In the genomic region with DNA sequence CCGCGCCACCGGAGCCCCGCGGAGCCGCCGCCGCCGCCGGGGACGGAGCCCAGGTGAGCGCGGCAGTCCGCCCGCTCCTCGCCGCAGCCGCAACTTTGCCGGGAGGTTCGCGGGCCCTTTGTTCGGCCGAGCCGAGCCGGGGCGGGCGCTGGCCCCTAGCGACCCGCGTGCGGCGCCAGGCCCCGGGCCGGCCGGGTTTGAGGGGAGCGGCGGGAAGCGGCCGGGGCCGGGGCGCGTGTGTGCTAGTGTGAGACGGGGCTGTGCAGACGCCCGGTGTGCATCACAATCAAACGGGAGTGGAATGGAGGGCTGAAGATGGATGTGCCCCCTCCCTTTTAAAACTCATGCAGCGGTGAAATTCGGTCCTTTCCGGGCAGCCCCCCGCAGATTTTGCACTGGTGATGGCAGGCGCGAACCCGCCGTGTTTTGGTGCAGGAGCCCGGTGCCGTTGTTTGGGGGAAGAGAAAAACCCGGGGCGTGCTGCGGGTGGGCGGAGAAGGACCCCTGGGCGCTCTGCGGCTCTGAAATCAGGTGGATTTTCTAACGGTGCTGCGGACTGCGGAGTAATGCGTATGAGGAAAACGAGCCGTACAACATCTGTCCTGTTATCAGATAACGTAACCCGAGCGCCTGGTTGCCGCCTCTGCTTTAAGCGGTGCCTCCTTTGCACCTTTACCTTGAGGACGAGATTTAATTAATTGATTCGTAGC, we compare ENCODE assay signal across 1 cellular context.
A peak's percentile ranks its signal among the peaks of the same experiment; 100 is the strongest.
TF ChIP-seq lines count a peak whose summit lies in the region.

No MANE protein-coding gene starts in this region.

TF ChIP-seq in HEK293, 187 proteins besides CTCF, POLR2A, EP300 and RAD21 (continued from another document):
- TF ChIP-seq, protein P1, sequence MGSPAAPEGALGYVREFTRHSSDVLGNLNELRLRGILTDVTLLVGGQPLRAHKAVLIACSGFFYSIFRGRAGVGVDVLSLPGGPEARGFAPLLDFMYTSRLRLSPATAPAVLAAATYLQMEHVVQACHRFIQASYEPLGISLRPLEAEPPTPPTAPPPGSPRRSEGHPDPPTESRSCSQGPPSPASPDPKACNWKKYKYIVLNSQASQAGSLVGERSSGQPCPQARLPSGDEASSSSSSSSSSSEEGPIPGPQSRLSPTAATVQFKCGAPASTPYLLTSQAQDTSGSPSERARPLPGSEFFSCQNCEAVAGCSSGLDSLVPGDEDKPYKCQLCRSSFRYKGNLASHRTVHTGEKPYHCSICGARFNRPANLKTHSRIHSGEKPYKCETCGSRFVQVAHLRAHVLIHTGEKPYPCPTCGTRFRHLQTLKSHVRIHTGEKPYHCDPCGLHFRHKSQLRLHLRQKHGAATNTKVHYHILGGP (tag by site-specific recombination; IDR thresholded peaks at IDR 0.05), result no peak
- TF ChIP-seq, protein P2, sequence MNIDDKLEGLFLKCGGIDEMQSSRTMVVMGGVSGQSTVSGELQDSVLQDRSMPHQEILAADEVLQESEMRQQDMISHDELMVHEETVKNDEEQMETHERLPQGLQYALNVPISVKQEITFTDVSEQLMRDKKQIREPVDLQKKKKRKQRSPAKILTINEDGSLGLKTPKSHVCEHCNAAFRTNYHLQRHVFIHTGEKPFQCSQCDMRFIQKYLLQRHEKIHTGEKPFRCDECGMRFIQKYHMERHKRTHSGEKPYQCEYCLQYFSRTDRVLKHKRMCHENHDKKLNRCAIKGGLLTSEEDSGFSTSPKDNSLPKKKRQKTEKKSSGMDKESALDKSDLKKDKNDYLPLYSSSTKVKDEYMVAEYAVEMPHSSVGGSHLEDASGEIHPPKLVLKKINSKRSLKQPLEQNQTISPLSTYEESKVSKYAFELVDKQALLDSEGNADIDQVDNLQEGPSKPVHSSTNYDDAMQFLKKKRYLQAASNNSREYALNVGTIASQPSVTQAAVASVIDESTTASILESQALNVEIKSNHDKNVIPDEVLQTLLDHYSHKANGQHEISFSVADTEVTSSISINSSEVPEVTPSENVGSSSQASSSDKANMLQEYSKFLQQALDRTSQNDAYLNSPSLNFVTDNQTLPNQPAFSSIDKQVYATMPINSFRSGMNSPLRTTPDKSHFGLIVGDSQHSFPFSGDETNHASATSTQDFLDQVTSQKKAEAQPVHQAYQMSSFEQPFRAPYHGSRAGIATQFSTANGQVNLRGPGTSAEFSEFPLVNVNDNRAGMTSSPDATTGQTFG (tag by site-specific recombination; IDR thresholded peaks at IDR 0.05; ENCODE audit: borderline replicate concordance), result no peak
- TF ChIP-seq ZNF600 (tag by site-specific recombination; IDR thresholded peaks at IDR 0.05) (peak; percentile 62), RBAK (tag by site-specific recombination; IDR thresholded peaks at IDR 0.05) (no peak), ZNF473 (tag by site-specific recombination; IDR thresholded peaks at IDR 0.05) (no peak), ZFP3 (tag by site-specific recombination; IDR thresholded peaks at IDR 0.05; ENCODE audit: low read depth) (no peak), SCRT1 (tag by site-specific recombination; IDR thresholded peaks at IDR 0.05; ENCODE audit: borderline replicate concordance) (no peak), ZNF138 (tag by site-specific recombination; IDR thresholded peaks at IDR 0.05; ENCODE audit: borderline replicate concordance) (no peak), ZNF335 (tag by site-specific recombination; conservative IDR thresholded peaks at IDR 0.05) (peak; percentile 81)
- TF ChIP-seq, protein P3, sequence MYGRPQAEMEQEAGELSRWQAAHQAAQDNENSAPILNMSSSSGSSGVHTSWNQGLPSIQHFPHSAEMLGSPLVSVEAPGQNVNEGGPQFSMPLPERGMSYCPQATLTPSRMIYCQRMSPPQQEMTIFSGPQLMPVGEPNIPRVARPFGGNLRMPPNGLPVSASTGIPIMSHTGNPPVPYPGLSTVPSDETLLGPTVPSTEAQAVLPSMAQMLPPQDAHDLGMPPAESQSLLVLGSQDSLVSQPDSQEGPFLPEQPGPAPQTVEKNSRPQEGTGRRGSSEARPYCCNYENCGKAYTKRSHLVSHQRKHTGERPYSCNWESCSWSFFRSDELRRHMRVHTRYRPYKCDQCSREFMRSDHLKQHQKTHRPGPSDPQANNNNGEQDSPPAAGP (tag by site-specific recombination; IDR thresholded peaks at IDR 0.05), result peak; percentile 35; the same call in 1 of the 2 replicates
TF ChIP-seq in HEK293: peak in this region for 21.
